Comparison of ENCODE assay signal across 2 cellular contexts in genomic region chr19:46847528-46847927, GRCh38.
TF ChIP-seq lines count a peak whose summit lies in the region.

No MANE protein-coding gene starts in this region.

TF ChIP-seq in HepG2, 621 proteins besides CTCF, POLR2A, EP300 and RAD21:
- TF ChIP-seq SRY (CRISPR knock-in tag; IDR thresholded peaks at IDR 0.05) (no peak), ARID4A (CRISPR knock-in tag; IDR thresholded peaks at IDR 0.05; ENCODE audit: borderline replicate concordance) (no peak), ZNF800 (CRISPR knock-in tag; IDR thresholded peaks at IDR 0.05) (no peak), KLF12 (CRISPR knock-in tag; IDR thresholded peaks at IDR 0.05; ENCODE audit: borderline replicate concordance) (no peak), ZNF253 (CRISPR knock-in tag; IDR thresholded peaks at IDR 0.05; ENCODE audit: borderline replicate concordance) (no peak), ZMYM4 (CRISPR knock-in tag; IDR thresholded peaks at IDR 0.05) (no peak), ZNF766 (CRISPR knock-in tag; IDR thresholded peaks at IDR 0.05; ENCODE audit: borderline replicate concordance) (no peak), KDM6A (CRISPR knock-in tag; IDR thresholded peaks at IDR 0.05; ENCODE audit: low read depth) (no peak), ZFP36 (IDR thresholded peaks at IDR 0.05; ENCODE audit: borderline replicate concordance, low read depth, low read length, partially characterized antibody) (no peak), NCOA5 (CRISPR knock-in tag; IDR thresholded peaks at IDR 0.05) (no peak), GPBP1L1 (CRISPR knock-in tag; IDR thresholded peaks at IDR 0.05) (no peak), ZNF607 (CRISPR knock-in tag; IDR thresholded peaks at IDR 0.05; ENCODE audit: borderline replicate concordance) (no peak), SOX6 (IDR thresholded peaks at IDR 0.05) (no peak), SOX6 (CRISPR knock-in tag; IDR thresholded peaks at IDR 0.05) (no peak), ZNF256 (CRISPR knock-in tag; conservative IDR thresholded peaks at IDR 0.05) (no peak), SAFB2 (CRISPR knock-in tag; IDR thresholded peaks at IDR 0.05; ENCODE audit: borderline replicate concordance, low read depth) (no peak), EHMT2 (IDR thresholded peaks at IDR 0.05; ENCODE audit: borderline replicate concordance, low read depth, low read length) (no peak), NFKB2 (CRISPR knock-in tag; IDR thresholded peaks at IDR 0.05; ENCODE audit: borderline replicate concordance) (no peak), SKI (IDR thresholded peaks at IDR 0.05; ENCODE audit: partially characterized antibody) (no peak)

TF ChIP-seq in GM12878, 131 proteins besides CTCF, POLR2A, EP300 and RAD21:
- TF ChIP-seq ZNF384 (IDR thresholded peaks at IDR 0.05; ENCODE audit: borderline replicate concordance, low read depth, low read length) (no peak), ATF3 (IDR thresholded peaks at IDR 0.05; ENCODE audit: borderline replicate concordance, extremely low read depth, low read depth, low read length) (no peak)
